ENCODE assay signal across 16 cellular contexts in genomic region chr6:15090745-15091384, GRCh38.
A peak's percentile ranks its signal among the peaks of the same experiment; 100 is the strongest.
DNase-seq lines count a peak whose midpoint lies in the region; ATAC-seq and TF ChIP-seq lines count a peak whose summit lies in the region.
"Had no signal": no experiment of that assay in that cellular context is flagged by ENCODE, and none has a peak within 500 bp of the region (broad histone marks: within the 10 kb centered on the region; RNA-seq: fewer than 3 reads in every experiment).

No MANE protein-coding gene starts in this region.

- DNase-seq in breast epithelium (ENCODE audit: low spot score in 2 of 2) (no peak), mammary epithelial cell (no peak), SK-N-MC (ENCODE audit: low read depth, low spot score) (no peak), nephron progenitor cell (no peak), coronary artery (ENCODE audit: low spot score) (no peak)
- DNase-seq in activated naive CD4-positive, alpha-beta T cell treated with Interleukin-2 at 50 U/mL for 16 hours = no peak
- DNase-seq in natural killer cell treated with Interleukin-12 subunit alpha and Interleukin-12 subunit beta and Interleukin-15 and Interleukin-18, amount 100 ng/mL, for 72 hours (ENCODE audit: low spot score) = no peak
- DNase-seq: CD4-positive, alpha-beta T cell; GF-D8; GOT3; MM.1S; NCI-H2029; NCI-H526; Peyer's patch had no signal

- dilution Hi-C loops in mammary epithelial cell (cut with HindIII; ENCODE audit: low sequenced_read_pairs) = no loop called here

- H3K27ac ChIP-seq in breast epithelium = peak overlapping the region; percentile 82 to 85
- H3K27ac ChIP-seq in mammary epithelial cell (ENCODE audit: insufficient read depth, low read depth, low read length) = no peak overlapping the region
- 0 out of 2 replicates have a peak overlapping the region, but pooled peaks have one; percentile 0 for H3K27ac ChIP-seq in SK-N-MC
- no peak overlapping the region for H3K27ac ChIP-seq in coronary artery
- H3K27ac ChIP-seq: KMS-11, Peyer's patch had no signal

- peak overlapping the region; percentile 90 for H3K27ac Mint-ChIP-seq in nephron progenitor cell
- H3K27ac Mint-ChIP-seq in natural killer cell treated with Interleukin-12 subunit alpha and Interleukin-12 subunit beta and Interleukin-15 and Interleukin-18, amount 100 ng/mL, for 72 hours = no peak overlapping the region
- H3K27ac Mint-ChIP-seq: CD4-positive, alpha-beta T cell had no signal

- H3K4me1 ChIP-seq in breast epithelium (no peaks in the 10 kb centered on the region), mammary epithelial cell (ENCODE audit: insufficient read depth, low read length) (no peaks in the 10 kb centered on the region)

- H3K27me3 ChIP-seq in breast epithelium (no peaks in the 10 kb centered on the region), mammary epithelial cell (ENCODE audit: insufficient read depth, low read length) (no peaks in the 10 kb centered on the region)
- H3K27me3 ChIP-seq: Peyer's patch had no signal

- no peaks in the 10 kb centered on the region for H3K9me3 ChIP-seq in breast epithelium
- no peaks in the 10 kb centered on the region for H3K9me3 ChIP-seq in mammary epithelial cell (replicated peaks; ENCODE audit: insufficient read depth, low read length)
- H3K9me3 ChIP-seq in SK-N-MC (ENCODE audit: low read depth, low read length) = no peaks in the 10 kb centered on the region
- H3K9me3 ChIP-seq: Peyer's patch had no signal

- peaks cover 4% of the 10 kb centered on the region for H3K27me3 Mint-ChIP-seq in nephron progenitor cell (ENCODE audit: low read depth, poor library complexity)
- H3K27me3 Mint-ChIP-seq in natural killer cell treated with Interleukin-12 subunit alpha and Interleukin-12 subunit beta and Interleukin-15 and Interleukin-18, amount 100 ng/mL, for 72 hours = peaks cover 6 to 9% of the 10 kb centered on the region in 2 donors
- H3K27me3 Mint-ChIP-seq: CD4-positive, alpha-beta T cell had no signal

- H4K20me1 ChIP-seq in mammary epithelial cell (ENCODE audit: insufficient read depth, low read length) = no peaks in the 10 kb centered on the region

- no peaks in the 10 kb centered on the region for H3K36me3 ChIP-seq in breast epithelium
- H3K36me3 ChIP-seq in mammary epithelial cell (ENCODE audit: insufficient read depth, low read length) = no peaks in the 10 kb centered on the region
- H3K36me3 ChIP-seq in SK-N-MC (ENCODE audit: insufficient read depth, low read length) = no peaks in the 10 kb centered on the region
- H3K36me3 ChIP-seq: Peyer's patch had no signal

- no peak overlapping the region for H3K4me2 ChIP-seq in mammary epithelial cell (ENCODE audit: insufficient read depth, low read depth, low read length)
- H3K4me2 ChIP-seq: KMS-11 had no signal

- H3K4me1 Mint-ChIP-seq in nephron progenitor cell = peaks cover 65% of the 10 kb centered on the region
- H3K4me1 Mint-ChIP-seq in natural killer cell treated with Interleukin-12 subunit alpha and Interleukin-12 subunit beta and Interleukin-15 and Interleukin-18, amount 100 ng/mL, for 72 hours (ENCODE audit: low read depth in 2 of 2) = peaks cover 18 to 22% of the 10 kb centered on the region in 2 donors

- ATAC-seq in natural killer cell treated with Interleukin-12 subunit alpha and Interleukin-12 subunit beta and Interleukin-15 and Interleukin-18, amount 100 ng/mL, for 72 hours = no peak
- ATAC-seq: SK-N-SH treated with all-trans-retinoic acid at 6 μM for 48 hours had no signal

- CTCF ChIA-PET in mammary epithelial cell (lab: Charles Lee; ENCODE audit: low non-redundant PET) = no interaction called here

- in situ Hi-C loops in mammary epithelial cell (cut with MboI; ENCODE audit: low sequenced_read_pairs in 2 of 2) = no loop called here

- BruUV-seq in mammary epithelial cell (replicated peaks; lab: Mats Ljungman, UMichigan) = no TSS peak

- H3K9me3 Mint-ChIP-seq in nephron progenitor cell = peaks cover 4% of the 10 kb centered on the region
- H3K9me3 Mint-ChIP-seq in natural killer cell treated with Interleukin-12 subunit alpha and Interleukin-12 subunit beta and Interleukin-15 and Interleukin-18, amount 100 ng/mL, for 72 hours = no peaks in the 10 kb centered on the region
- H3K9me3 Mint-ChIP-seq: CD4-positive, alpha-beta T cell had no signal

- no peak for TF ChIP-seq POLR2A in breast epithelium (IDR thresholded peaks at IDR 0.05)

- H3K4me3 ChIP-seq in breast epithelium (no peak overlapping the region), mammary epithelial cell (replicated peaks in 1 of 3; ENCODE audit: insufficient read depth in 1 of 3, low read depth in 2 of 3, low read length in 3 of 3) (no peak overlapping the region), SK-N-MC (no peak overlapping the region), coronary artery (no peak overlapping the region)
- H3K4me3 ChIP-seq: Peyer's patch had no signal

- H3K9ac ChIP-seq in mammary epithelial cell (ENCODE audit: insufficient read depth, low read length) (no peak overlapping the region), SK-N-MC (ENCODE audit: insufficient read length) (no peak overlapping the region)
- H3K9ac ChIP-seq: KMS-11 had no signal

- H2AFZ ChIP-seq in mammary epithelial cell (ENCODE audit: low read depth, low read length) = no peak overlapping the region

- peak overlapping the region; percentile 45 for H3K4me3 Mint-ChIP-seq in nephron progenitor cell
- no peak overlapping the region for H3K4me3 Mint-ChIP-seq in natural killer cell treated with Interleukin-12 subunit alpha and Interleukin-12 subunit beta and Interleukin-15 and Interleukin-18, amount 100 ng/mL, for 72 hours
- H3K4me3 Mint-ChIP-seq: CD4-positive, alpha-beta T cell had no signal

- intact Hi-C loops in breast epithelium (cut with DNase I; ENCODE audit: low total_unique reads) = no loop called here
- intact Hi-C loops in mammary epithelial cell (cut with micrococcal nuclease) = no loop called here

- 86% methylated on average over 9 of the region's 9 CpGs for WGBS in mammary epithelial cell (ENCODE audit: low coverage, missing lambda C conversion rate)

- H3K36me3 Mint-ChIP-seq in nephron progenitor cell (ENCODE audit: low read depth) = no peaks in the 10 kb centered on the region
- no peaks in the 10 kb centered on the region for H3K36me3 Mint-ChIP-seq in natural killer cell treated with Interleukin-12 subunit alpha and Interleukin-12 subunit beta and Interleukin-15 and Interleukin-18, amount 100 ng/mL, for 72 hours

- TF ChIP-seq CTCF in breast epithelium (IDR thresholded peaks at IDR 0.05) (no peak), mammary epithelial cell (conservative IDR thresholded peaks at IDR 0.05 in 1 of 2, IDR thresholded peaks at IDR 0.05 in 1 of 2; ENCODE audit: extremely low read depth in 1 of 2, insufficient read depth in 1 of 2, low read depth in 1 of 2, low read length in 2 of 2) (no peak), nephron progenitor cell (IDR thresholded peaks at IDR 0.05) (no peak), coronary artery (IDR thresholded peaks at IDR 0.05) (no peak)

- H3K79me2 ChIP-seq in mammary epithelial cell (ENCODE audit: insufficient read depth, low read length) = no peaks in the 10 kb centered on the region

Comparison
In these comparisons a context has a peak if more than half of its experiments do, and no peak if none do; other contexts are left out.
1. H3K27ac ChIP-seq: peak in breast epithelium (2 of 2) and SK-N-MC (single experiment); none in mammary epithelial cell (single experiment) and coronary artery (0 of 2).